In genomic region chr10:689433-690226, GRCh38 we compare ENCODE assay signal across 8 cellular contexts. TPM values are rescaled to one million over a fixed set of nuclear protein-coding genes. Genes with fewer than 3 reads are reported as not detected.
DNase-seq lines count a peak whose midpoint lies in the region; ATAC-seq and TF ChIP-seq lines count a peak whose summit lies in the region.

TSS of gene DIP2C (minus strand) at chr10:689668. CDS start at chr10:689578, 90 bp downstream.

- ATAC-seq in left cardiac atrium (peak; percentile 86 to 88), GM18511 (IDR thresholded peaks at IDR 0.05; ENCODE audit: unreplicated experiment) (no peak), GM18861 (IDR thresholded peaks at IDR 0.05; ENCODE audit: unreplicated experiment) (no peak)

- peak; percentile 24 for TF ChIP-seq POLR2A in ovary (IDR thresholded peaks at IDR 0.05)

- no peak for TF ChIP-seq EP300 in ovary (IDR thresholded peaks at IDR 0.05)

- no peak for TF ChIP-seq CTCF in Caco-2 (IDR thresholded peaks at IDR 0.05; ENCODE audit: insufficient read depth in 1 of 2, low read depth in 1 of 2, low read length in 1 of 2, severe bottlenecking in 1 of 2, unreplicated experiment in 1 of 2)
- TF ChIP-seq CTCF in LNCaP clone FGC (IDR thresholded peaks at IDR 0.05; ENCODE audit: control insufficient read depth, extremely low read depth, insufficient read depth): no peak
- TF ChIP-seq CTCF in ovary (IDR thresholded peaks at IDR 0.05): no peak

- intact Hi-C loops in Caco-2 (cut with micrococcal nuclease; ENCODE audit: unreplicated experiment): loop anchor here (1.0 kb wide), 1 partner anchor 100 kb away; no protein-coding TSS in a partner anchor
- intact Hi-C loops in left cardiac atrium (cut with DNase I): loop anchor here (5.0 to 10.0 kb wide), 4 partner anchors 62 to 177 kb away; no protein-coding TSS in a partner anchor
- intact Hi-C loops in ovary (cut with DNase I): loop anchor here (5.0 to 10.0 kb wide), 5 partner anchors 155 to 365 kb away; partner anchors contain the start of genes LARP4B (in 1 of the 4) and WDR37 (in 1 of the 4)

- BruUV-seq in Caco-2 (replicated peaks; lab: Mats Ljungman, UMichigan): no TSS peak

- H3K9me3 ChIP-seq in Caco-2 (no peaks in the 10 kb centered on the region), ovary (no peaks in the 10 kb centered on the region)

- DNase-seq in Caco-2 (peak; percentile 75 to 90), LNCaP clone FGC (ENCODE audit: low read depth) (no peak), amniotic stem cell (lab: John Stamatoyannopoulos, UW) (peak; percentile 77), left cardiac atrium (peak; percentile 85), ovary (peak; percentile 78 to 89 (median 83))
- no peak for DNase-seq in NK-92 treated with Interleukin-12 subunit alpha and Interleukin-12 subunit beta, amount 100 ng/mL, for 24 hours (lab: John Stamatoyannopoulos, UW)

- H3K36me3 ChIP-seq in Caco-2 (ENCODE audit: control insufficient read depth, insufficient read depth, low read length): no peaks in the 10 kb centered on the region
- no peaks in the 10 kb centered on the region for H3K36me3 ChIP-seq in ovary

- POLR2A ChIA-PET in Caco-2 (lab: Charles Lee): interaction anchor here (1.1 kb wide), 1 partner anchor 143 kb away, joined by 3 read pairs; no protein-coding TSS in a partner anchor

- no peaks in the 10 kb centered on the region for H3K9me3 Mint-ChIP-seq in Caco-2 (ENCODE audit: unreplicated experiment)

- no peaks in the 10 kb centered on the region for H3K36me3 Mint-ChIP-seq in Caco-2 (ENCODE audit: insufficient read depth, unreplicated experiment)

- CTCF ChIA-PET in Caco-2 (lab: Charles Lee): interaction anchor here (0.6 kb wide), 1 partner anchor 147 kb away, joined by 4 read pairs; no protein-coding TSS in a partner anchor

- H3K27ac Mint-ChIP-seq in Caco-2 (ENCODE audit: unreplicated experiment): peak within 1 kb of the TSS; percentile 44

- peak within 1 kb of the TSS; percentile 81 for H3K4me3 Mint-ChIP-seq in Caco-2 (ENCODE audit: unreplicated experiment)

- peak within 1 kb of the TSS; percentile 75 to 87 for H3K27ac ChIP-seq in ovary

- WGBS in ovary, 3 donors: 0 to 1% (median 1%) methylated on average over 40 to 129 of the region's 135 CpGs

- no peaks in the 10 kb centered on the region for H3K27me3 Mint-ChIP-seq in Caco-2 (ENCODE audit: insufficient read depth, unreplicated experiment)

- peaks cover 20% of the 10 kb centered on the region for H3K4me1 Mint-ChIP-seq in Caco-2 (ENCODE audit: low read depth, unreplicated experiment)

- H3K4me3 ChIP-seq in Caco-2 (ENCODE audit: low read depth, low read length) (peak within 1 kb of the TSS; percentile 58), LNCaP clone FGC (ENCODE audit: low read depth, low read length) (peak within 1 kb of the TSS; percentile 73), ovary (peak within 1 kb of the TSS; percentile 76)

- H3K4me1 ChIP-seq in Caco-2: peaks cover 17% of the 10 kb centered on the region
- H3K4me1 ChIP-seq in ovary (ENCODE audit: insufficient read depth): peaks cover 12% of the 10 kb centered on the region

- H3K27me3 ChIP-seq in Caco-2 (replicated peaks; ENCODE audit: control insufficient read depth, insufficient read depth, low read length): no peaks in the 10 kb centered on the region
- no peaks in the 10 kb centered on the region for H3K27me3 ChIP-seq in ovary

RNA-seq across cellular contexts. Expression of gene DIP2C, which starts in this region (rescaled TPM):
- total RNA-seq in Caco-2 (2022) (11.2 and 11.4 TPM in 2 replicates), left cardiac atrium (10 to 100 TPM; 21.6 to 30.5 TPM), ovary (10 to 100 TPM; 13.9 to 29.4 (median 23.9) TPM)
- 10 to 100 TPM; 10.1 to 12.7 TPM for polyA plus RNA-seq in ovary

Comparison
In these comparisons a context has a peak if more than half of its experiments do, and no peak if none do; other contexts are left out.
1. DNase-seq: peak in Caco-2 (2 of 2), amniotic stem cell (single experiment), left cardiac atrium (single experiment) and ovary (5 of 5); none in LNCaP clone FGC (single experiment) and NK-92 treated with Interleukin-12 subunit alpha and Interleukin-12 subunit beta, amount 100 ng/mL, for 24 hours (single experiment).
2. ATAC-seq: peak in left cardiac atrium (2 of 2); none in GM18511 (single experiment) and GM18861 (single experiment).
3. Peak in every context shown above with its lines, with median percentiles within 50 percentile points of each other: H3K4me3 ChIP-seq.